8 cellular contexts compared by ENCODE assay signal in the genomic region with DNA sequence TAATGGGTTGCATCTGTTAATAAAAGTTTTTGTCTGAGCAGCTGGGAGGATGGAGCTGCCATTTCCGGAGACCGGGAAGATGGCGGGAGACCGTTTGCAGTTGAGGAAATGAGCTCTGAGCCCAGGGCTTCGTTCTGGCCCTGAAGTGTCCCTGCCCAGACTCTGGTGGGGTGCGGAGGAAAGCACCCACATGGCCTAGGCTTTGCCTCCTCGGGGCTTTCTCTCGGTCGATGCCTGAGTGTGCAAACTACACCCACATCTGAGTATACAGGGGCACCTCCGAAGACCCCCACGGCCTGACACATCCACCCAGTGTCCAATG. TPM values are rescaled to one million over a fixed set of nuclear protein-coding genes. Genes with fewer than 3 reads are reported as not detected.
DNase-seq lines count a peak whose midpoint lies in the region; ATAC-seq and TF ChIP-seq lines count a peak whose summit lies in the region.

No MANE protein-coding gene starts in this region.

- peak overlapping the region; percentile 98 for H3K27ac Mint-ChIP-seq in activated T-helper 1 cell treated with anti-CD3 and anti-CD28 coated beads, Interleukin-12 subunit alpha, Interleukin-12 subunit beta, Interleukin-2, Interleukin-4 antibody, amounts not matched to agents 30 ng/mL and 10 ng/mL and 1 ng/mL, durations not matched to agents 14 hours and 24 hours and 36 hours

- H3K4me1 ChIP-seq in tibial artery: peaks cover 0 to 37% (median 19%) of the 10 kb centered on the region in 4 donors

- TF ChIP-seq CTCF in GM12864 (IDR thresholded peaks at IDR 0.05; ENCODE audit: low read depth, low read length, missing control alignments) (no peak), tibial artery (IDR thresholded peaks at IDR 0.05) (no peak)

- H3K27me3 ChIP-seq in layer of hippocampus (ENCODE audit: control insufficient read depth, insufficient read depth, low read length): no peaks in the 10 kb centered on the region
- peaks cover 0 to 3% of the 10 kb centered on the region in 2 donors for H3K27me3 ChIP-seq in tibial artery

- H3K27ac ChIP-seq in layer of hippocampus (ENCODE audit: low read depth, low read length) (peak overlapping the region; percentile 84), tibial artery (peak overlapping the region; percentile 86 to 94)

- peaks cover 16% of the 10 kb centered on the region for H3K27me3 Mint-ChIP-seq in activated T-helper 1 cell treated with anti-CD3 and anti-CD28 coated beads, Interleukin-12 subunit alpha, Interleukin-12 subunit beta, Interleukin-2, Interleukin-4 antibody, amounts not matched to agents 30 ng/mL and 10 ng/mL and 1 ng/mL, durations not matched to agents 14 hours and 24 hours and 36 hours (ENCODE audit: insufficient read depth)

- peaks cover 46% of the 10 kb centered on the region for H3K4me1 Mint-ChIP-seq in activated T-helper 1 cell treated with anti-CD3 and anti-CD28 coated beads, Interleukin-12 subunit alpha, Interleukin-12 subunit beta, Interleukin-2, Interleukin-4 antibody, amounts not matched to agents 30 ng/mL and 10 ng/mL and 1 ng/mL, durations not matched to agents 14 hours and 24 hours and 36 hours (ENCODE audit: low read depth)

- no peaks in the 10 kb centered on the region for H3K9me3 Mint-ChIP-seq in activated T-helper 1 cell treated with anti-CD3 and anti-CD28 coated beads, Interleukin-12 subunit alpha, Interleukin-12 subunit beta, Interleukin-2, Interleukin-4 antibody, amounts not matched to agents 30 ng/mL and 10 ng/mL and 1 ng/mL, durations not matched to agents 14 hours and 24 hours and 36 hours

- peaks cover 4% of the 10 kb centered on the region for H3K36me3 Mint-ChIP-seq in activated T-helper 1 cell treated with anti-CD3 and anti-CD28 coated beads, Interleukin-12 subunit alpha, Interleukin-12 subunit beta, Interleukin-2, Interleukin-4 antibody, amounts not matched to agents 30 ng/mL and 10 ng/mL and 1 ng/mL, durations not matched to agents 14 hours and 24 hours and 36 hours (ENCODE audit: low read depth)

- peak overlapping the region; percentile 96 for H3K4me3 Mint-ChIP-seq in activated T-helper 1 cell treated with anti-CD3 and anti-CD28 coated beads, Interleukin-12 subunit alpha, Interleukin-12 subunit beta, Interleukin-2, Interleukin-4 antibody, amounts not matched to agents 30 ng/mL and 10 ng/mL and 1 ng/mL, durations not matched to agents 14 hours and 24 hours and 36 hours

- ATAC-seq in HG02678 (IDR thresholded peaks at IDR 0.05; ENCODE audit: unreplicated experiment) (peak; percentile 19), GM21717 (IDR thresholded peaks at IDR 0.05; ENCODE audit: unreplicated experiment) (no peak)

- no peaks in the 10 kb centered on the region for H3K36me3 ChIP-seq in tibial artery

- H3K9me3 ChIP-seq in tibial artery: no peaks in the 10 kb centered on the region

- peak overlapping the region; percentile 59 for H3K4me3 ChIP-seq in GM12864 (ENCODE audit: low read depth, low read length)
- H3K4me3 ChIP-seq in tibial artery: peak overlapping the region; percentile 47

- no peak for DNase-seq in GM12864 (ENCODE audit: low read depth)
- no peak for DNase-seq in activated T-helper 1 cell treated with anti-CD3 and anti-CD28 coated beads, Interleukin-12 subunit alpha, Interleukin-12 subunit beta, Interleukin-2, Interleukin-4 antibody, amounts not matched to agents 30 ng/mL and 10 ng/mL and 1 ng/mL, durations not matched to agents 14 hours and 24 hours and 36 hours (ENCODE audit: low spot score)
- DNase-seq in tibial artery: no peak
- DNase-seq in islet precursor cell: no peak
- DNase-seq in NCI-H226: no peak

- intact Hi-C loops in activated T-helper 1 cell treated with anti-CD3 and anti-CD28 coated beads, Interleukin-12 subunit alpha, Interleukin-12 subunit beta, Interleukin-2, Interleukin-4 antibody, amounts not matched to agents 30 ng/mL and 10 ng/mL and 1 ng/mL, durations not matched to agents 14 hours and 24 hours and 36 hours (cut with micrococcal nuclease): loop anchor here (1.0 to 5.0 kb wide), 3 partner anchors 11 to 584 kb away; no protein-coding TSS in a partner anchor
- intact Hi-C loops in tibial artery (cut with DNase I; ENCODE audit: low total_unique reads): no loop called here

RNA-seq across cellular contexts. Expression of a gene that starts 15.6 kb away (rescaled TPM):
- total RNA-seq in activated T-helper 1 cell treated with anti-CD3 and anti-CD28 coated beads, Interleukin-12 subunit alpha, Interleukin-12 subunit beta, Interleukin-2, Interleukin-4 antibody, amounts not matched to agents 30 ng/mL and 10 ng/mL and 1 ng/mL, durations not matched to agents 14 hours and 24 hours and 36 hours: 1.5 and 3.1 TPM in 2 replicates

RNA-seq across cellular contexts. Expression of a gene that starts 44.6 kb away (rescaled TPM):
- total RNA-seq in activated T-helper 1 cell treated with anti-CD3 and anti-CD28 coated beads, Interleukin-12 subunit alpha, Interleukin-12 subunit beta, Interleukin-2, Interleukin-4 antibody, amounts not matched to agents 30 ng/mL and 10 ng/mL and 1 ng/mL, durations not matched to agents 14 hours and 24 hours and 36 hours: 16.6 and 20.5 TPM in 2 replicates

RNA-seq across cellular contexts. Expression of a gene that starts 44.6 kb away (rescaled TPM):
- 43.9 and 45.6 TPM in 2 replicates for total RNA-seq in activated T-helper 1 cell treated with anti-CD3 and anti-CD28 coated beads, Interleukin-12 subunit alpha, Interleukin-12 subunit beta, Interleukin-2, Interleukin-4 antibody, amounts not matched to agents 30 ng/mL and 10 ng/mL and 1 ng/mL, durations not matched to agents 14 hours and 24 hours and 36 hours
